Comparison of ENCODE assay signal across 17 cellular contexts in genomic region chr3:123042413-123042812, GRCh38. TPM values are rescaled to one million over a fixed set of nuclear protein-coding genes. Genes with fewer than 3 reads are reported as not detected.
DNase-seq lines count a peak whose midpoint lies in the region; ATAC-seq, FAIRE-seq and TF ChIP-seq lines count a peak whose summit lies in the region.
"Had no signal": no experiment of that assay in that cellular context is flagged by ENCODE, and none has a peak within 500 bp of the region (broad histone marks: within the 10 kb centered on the region; RNA-seq: fewer than 3 reads in every experiment).

No MANE protein-coding gene starts in this region.

- DNase-seq in NCI-H82 (lab: John Stamatoyannopoulos, UW) = peak; percentile 32
- DNase-seq in NCI-H82 treated with DMSO at 0.1 percent for 48 hours (lab: John Stamatoyannopoulos, UW; ENCODE audit: unreplicated experiment) = no peak
- DNase-seq in GM23338 (ENCODE audit: low spot score) = no peak
- DNase-seq in heart right ventricle = peak; percentile 14 to 29
- peak; percentile 80 to 84 for DNase-seq in thyroid gland
- no peak for DNase-seq in middle frontal gyrus (ENCODE audit: extremely low spot score, low spot score)
- no peak for DNase-seq in activated CD4-positive, alpha-beta T cell treated with anti-CD3 and anti-CD28 coated beads, Interleukin-2, amount 10 ng/mL, durations not matched to agents 7 days and 5 days
- DNase-seq in GM12891 (ENCODE audit: insufficient read length, low spot score) = no peak
- DNase-seq: DMS153, HCEC 1CT, KBM-7, NCI-H2171 treated with DMSO at 0.1 percent for 48 hours, SHP77 treated with DMSO at 0.1 percent for 48 hours had no signal

- H3K27me3 Mint-ChIP-seq in GM23338 (ENCODE audit: insufficient read depth, low read depth, poor library complexity) = no peaks in the 10 kb centered on the region
- peaks cover 38% of the 10 kb centered on the region for H3K27me3 Mint-ChIP-seq in activated CD4-positive, alpha-beta T cell treated with anti-CD3 and anti-CD28 coated beads, Interleukin-2, amount 10 ng/mL, durations not matched to agents 7 days and 5 days

- TF ChIP-seq POLR2A in thyroid gland (IDR thresholded peaks at IDR 0.05) (no peak), GM12891 (IDR thresholded peaks at IDR 0.05; ENCODE audit: low read depth, low read length) (no peak)

- H4K20me1 ChIP-seq in GM23338 (replicated peaks; ENCODE audit: insufficient read depth) = no peaks in the 10 kb centered on the region

- no peaks in the 10 kb centered on the region for H3K9me3 Mint-ChIP-seq in GM23338
- H3K9me3 Mint-ChIP-seq in activated CD4-positive, alpha-beta T cell treated with anti-CD3 and anti-CD28 coated beads, Interleukin-2, amount 10 ng/mL, durations not matched to agents 7 days and 5 days = no peaks in the 10 kb centered on the region

- peak overlapping the region; percentile 43; the same call in 1 of the 2 replicates for H2AFZ ChIP-seq in GM23338

- 71 to 76% methylated on average over 6 of the region's 6 CpGs for WGBS in heart right ventricle, 2 donors
- 63 to 69% methylated on average over 6 of the region's 6 CpGs for WGBS in thyroid gland, 2 donors

- H3K36me3 ChIP-seq in GM23338 (ENCODE audit: insufficient read depth) (no peaks in the 10 kb centered on the region), heart right ventricle (no peaks in the 10 kb centered on the region), thyroid gland (no peaks in the 10 kb centered on the region)

- POLR2A ChIA-PET in activated CD4-positive, alpha-beta T cell treated with anti-CD3 and anti-CD28 coated beads, Interleukin-2, amount 10 ng/mL, durations not matched to agents 7 days and 5 days (lab: Charles Lee) = no interaction called here

- no peak overlapping the region for H3K4me3 ChIP-seq in GM23338
- H3K4me3 ChIP-seq in heart right ventricle = no peak overlapping the region
- H3K4me3 ChIP-seq in thyroid gland (replicated peaks in 1 of 3) = no peak overlapping the region
- H3K4me3 ChIP-seq: A549 had no signal

- H3K27ac Mint-ChIP-seq in GM23338 = no peak overlapping the region
- no peak overlapping the region for H3K27ac Mint-ChIP-seq in activated CD4-positive, alpha-beta T cell treated with anti-CD3 and anti-CD28 coated beads, Interleukin-2, amount 10 ng/mL, durations not matched to agents 7 days and 5 days

- FAIRE-seq in GM12891 (lab: Jason Lieb, UNC) = no peak
- FAIRE-seq: A549, RCC 7860 had no signal

- H3K27me3 ChIP-seq in GM23338 (ENCODE audit: insufficient read depth) = no peaks in the 10 kb centered on the region
- H3K27me3 ChIP-seq in heart right ventricle = no peaks in the 10 kb centered on the region
- H3K27me3 ChIP-seq in thyroid gland = no peaks in the 10 kb centered on the region

- CTCF ChIA-PET in activated CD4-positive, alpha-beta T cell treated with anti-CD3 and anti-CD28 coated beads, Interleukin-2, amount 10 ng/mL, durations not matched to agents 7 days and 5 days (lab: Charles Lee) = no interaction called here

- H3K4me2 ChIP-seq in GM23338 = no peak overlapping the region
- H3K4me2 ChIP-seq: A549 had no signal

- H3K4me1 ChIP-seq in GM23338 (ENCODE audit: insufficient read depth) (peaks cover 6% of the 10 kb centered on the region), heart right ventricle (peaks cover 0 to 17% (median 0%) of the 10 kb centered on the region in 9 donors), thyroid gland (peaks cover 17 to 32% of the 10 kb centered on the region in 2 donors)

- no peaks in the 10 kb centered on the region for H3K9me3 ChIP-seq in heart right ventricle
- H3K9me3 ChIP-seq in thyroid gland = no peaks in the 10 kb centered on the region
- H3K9me3 ChIP-seq: A549 had no signal

- H3K79me2 ChIP-seq in GM23338 (replicated peaks; ENCODE audit: insufficient read depth) = no peaks in the 10 kb centered on the region

- no peak overlapping the region for H3K27ac ChIP-seq in GM23338 (ENCODE audit: low read depth)
- no peak overlapping the region for H3K27ac ChIP-seq in heart right ventricle
- H3K27ac ChIP-seq in thyroid gland = no peak overlapping the region
- H3K27ac ChIP-seq: A549, C4-2B had no signal

- no peaks in the 10 kb centered on the region; the same call in 1 of the 2 replicates for H3F3A ChIP-seq in GM23338 (replicated peaks; ENCODE audit: low read depth)

- intact Hi-C loops in heart right ventricle (cut with DNase I) (no loop called here), thyroid gland (cut with DNase I) (no loop called here)

- H3K9me2 ChIP-seq in GM23338 (ENCODE audit: insufficient read depth) = 0 out of 2 replicates have a peak, but pooled peaks cover 5% of the 10 kb centered on the region

- H3K4me3 Mint-ChIP-seq in GM23338 = no peak overlapping the region
- H3K4me3 Mint-ChIP-seq in activated CD4-positive, alpha-beta T cell treated with anti-CD3 and anti-CD28 coated beads, Interleukin-2, amount 10 ng/mL, durations not matched to agents 7 days and 5 days = no peak overlapping the region

- ATAC-seq in GM23338 (no peak), heart right ventricle (peak in 4 of 8 donors; percentile 54 to 72 (median 66))
- ATAC-seq: A549 had no signal

- no peaks in the 10 kb centered on the region for H3K36me3 Mint-ChIP-seq in GM23338 (ENCODE audit: low read depth)
- no peaks in the 10 kb centered on the region for H3K36me3 Mint-ChIP-seq in activated CD4-positive, alpha-beta T cell treated with anti-CD3 and anti-CD28 coated beads, Interleukin-2, amount 10 ng/mL, durations not matched to agents 7 days and 5 days (ENCODE audit: low read depth)

- H3K4me1 Mint-ChIP-seq in GM23338 = peaks cover 16% of the 10 kb centered on the region
- H3K4me1 Mint-ChIP-seq in activated CD4-positive, alpha-beta T cell treated with anti-CD3 and anti-CD28 coated beads, Interleukin-2, amount 10 ng/mL, durations not matched to agents 7 days and 5 days = no peaks in the 10 kb centered on the region

- TF ChIP-seq CTCF in GM23338 (conservative IDR thresholded peaks at IDR 0.05; ENCODE audit: low read depth in 2 of 2) = no peak
- no peak for TF ChIP-seq CTCF in heart right ventricle (IDR thresholded peaks at IDR 0.05)
- TF ChIP-seq CTCF in thyroid gland (IDR thresholded peaks at IDR 0.05) = no peak

TF ChIP-seq in GM23338, 12 proteins besides CTCF, POLR2A, EP300 and RAD21:
- TF ChIP-seq JUNB (IDR thresholded peaks at IDR 0.05; ENCODE audit: unreplicated experiment) (no peak), ZNF114 (CRISPR knock-in tag; IDR thresholded peaks at IDR 0.05) (no peak), CREB1 (CRISPR knock-in tag; IDR thresholded peaks at IDR 0.05; ENCODE audit: low read depth) (no peak)

TF ChIP-seq in GM12891, 5 proteins besides CTCF, POLR2A, EP300 and RAD21:
- TF ChIP-seq POU2F2 (IDR thresholded peaks at IDR 0.05; ENCODE audit: low read depth, low read length) = no peak
- TF ChIP-seq POLR2AphosphoS5 (IDR thresholded peaks at IDR 0.05; ENCODE audit: low read depth, low read length) = no peak
- no peak for TF ChIP-seq TAF1 (IDR thresholded peaks at IDR 0.05; ENCODE audit: low read depth, low read length)
- TF ChIP-seq SPI1 (IDR thresholded peaks at IDR 0.05; ENCODE audit: low read depth, low read length) = no peak
- no peak for TF ChIP-seq PAX5 (IDR thresholded peaks at IDR 0.05; ENCODE audit: insufficient read depth, low read length, severe bottlenecking)

RNA-seq across cellular contexts. Expression of gene SEMA5B, which starts 14.8 kb away (rescaled TPM):
- 25.4 and 26.8 TPM in 2 replicates for total RNA-seq in GM23338 (2014; rRNA removed; shearing (Covaris generic))
- polyA plus RNA-seq in GM23338 (2016; fragmentation: Nextera tagmentation; extraction: Ambion mirVana) (8.0 and 11.0 TPM in 2 replicates), heart right ventricle (10 to 100 TPM in 1 of 2 donors, 1 to 10 TPM in 1; 4.2 to 10.3 TPM)
- total RNA-seq in heart right ventricle (10 to 100 TPM in 4 of 10 donors, 1 to 10 TPM in 6; 1.3 to 12.7 (median 7.4) TPM), thyroid gland (1 to 10 TPM in 1 of 4 donors, under 1 TPM in 3; 0.56 to 5.3 (median 0.63) TPM)
- total RNA-seq in activated CD4-positive, alpha-beta T cell treated with anti-CD3 and anti-CD28 coated beads, Interleukin-2, amount 10 ng/mL, durations not matched to agents 7 days and 5 days = not detected
- polyA plus RNA-seq in GM12891 (2012; ENCODE audit: low read depth, missing spikeins) = 0.09 TPM
- total RNA-seq: T-helper 1 cell treated with Interleukin-12 subunit alpha and Interleukin-12 subunit beta and Interleukin-4 antibody, amounts not matched to agents 30 ng/mL and 1 ng/mL, for 36 hours had no signal

RNA-seq across cellular contexts. Expression of gene PDIA5, which starts 24.4 kb away (rescaled TPM):
- total RNA-seq in GM23338 (2014; rRNA removed; shearing (Covaris generic)) = 26.4 and 28.1 TPM in 2 replicates
- polyA plus RNA-seq in GM23338 (2016; fragmentation: Nextera tagmentation; extraction: Ambion mirVana) (22.9 and 23.2 TPM in 2 replicates), heart right ventricle (1 to 10 TPM; 5.7 to 8.1 TPM)
- total RNA-seq in heart right ventricle (10 to 100 TPM in 1 of 10 donors, 1 to 10 TPM in 9; 4.2 to 14.6 (median 6.3) TPM), thyroid gland (10 to 100 TPM; 34.0 to 52.4 (median 44.6) TPM)
- total RNA-seq in activated CD4-positive, alpha-beta T cell treated with anti-CD3 and anti-CD28 coated beads, Interleukin-2, amount 10 ng/mL, durations not matched to agents 7 days and 5 days = 10 to 100 TPM; 10.5 to 12.3 TPM
- 13.9 TPM for polyA plus RNA-seq in GM12891 (2012; ENCODE audit: low read depth, missing spikeins)

Comparison
In these comparisons a context has a peak if more than half of its experiments do, and no peak if none do; other contexts are left out.
1. DNase-seq: peak in NCI-H82 (single experiment), heart right ventricle (2 of 2) and thyroid gland (2 of 2); none in NCI-H82 treated with DMSO at 0.1 percent for 48 hours (single experiment), GM23338 (single experiment), middle frontal gyrus (single experiment), activated CD4-positive, alpha-beta T cell treated with anti-CD3 and anti-CD28 coated beads, Interleukin-2, amount 10 ng/mL, durations not matched to agents 7 days and 5 days (single experiment) and GM12891 (single experiment).